Comparison of ENCODE assay signal across 8 cellular contexts in the genomic region with DNA sequence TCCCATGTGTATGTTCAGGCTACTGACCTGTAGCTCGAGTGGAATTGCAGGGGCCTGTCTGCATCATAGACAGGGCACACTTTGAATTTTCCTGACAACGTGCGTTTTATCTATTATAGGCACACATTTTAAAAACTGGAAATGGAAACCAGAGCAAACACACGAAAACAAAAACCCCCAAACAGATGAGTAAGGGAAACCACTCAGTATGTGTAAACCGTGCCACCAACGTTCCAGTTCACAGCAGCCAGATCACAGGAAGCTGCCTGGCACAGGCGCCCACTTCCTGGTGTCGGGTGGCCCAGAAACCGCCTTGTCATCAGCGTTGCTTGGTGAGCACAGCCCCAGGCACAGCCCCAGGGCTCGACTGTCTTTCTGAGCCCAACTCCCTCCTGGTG. TPM values are rescaled to one million over a fixed set of nuclear protein-coding genes. Genes with fewer than 3 reads are reported as not detected.
DNase-seq lines count a peak whose midpoint lies in the region; ATAC-seq lines count a peak whose summit lies in the region.

No MANE protein-coding gene starts in this region.

- peak overlapping the region; percentile 97 to 100 (median 98) for H3K27ac Mint-ChIP-seq in immature natural killer cell

- H3K27me3 Mint-ChIP-seq in immature natural killer cell (ENCODE audit: low read depth in 3 of 3), result peaks cover 3 to 35% (median 24%) of the 10 kb centered on the region in 3 donors

- peaks cover 0 to 1% (median 0%) of the 10 kb centered on the region in 6 donors for H3K9me3 Mint-ChIP-seq in immature natural killer cell

- no peaks in the 10 kb centered on the region for H3K27me3 ChIP-seq in BLaER1 treated with 17β-estradiol and CSF1 and Interleukin-3, amounts not matched to agents 10 nM and 100 nM
- no peaks in the 10 kb centered on the region for H3K27me3 ChIP-seq in SJCRH30

- ATAC-seq in GM19351 (IDR thresholded peaks at IDR 0.05; ENCODE audit: unreplicated experiment) (peak; percentile 82), HG03378 (IDR thresholded peaks at IDR 0.05; ENCODE audit: unreplicated experiment) (peak; percentile 96)

- peak overlapping the region; percentile 74 to 95 (median 88) for H3K4me3 Mint-ChIP-seq in immature natural killer cell

- DNase-seq in SJCRH30 (peak; percentile 58 to 61), activated gamma-delta T cell treated with Interleukin-2 at 50 U/mL for 16 hours (peak; percentile 87), immature natural killer cell (peak; percentile 89 to 93 (median 89)), retina (no peak)
- peak; percentile 73 for DNase-seq in stimulated activated CD8-positive, alpha-beta memory T cell treated with anti-CD3 and anti-CD28 coated beads, Interleukin-12 subunit alpha, Interleukin-12 subunit beta, amount 100 ng/mL, for 24 hours (ENCODE audit: extremely low read depth)

- H3K4me1 ChIP-seq in BLaER1 treated with 17β-estradiol and CSF1 and Interleukin-3, amounts not matched to agents 10 nM and 100 nM, result peaks cover 88 to 97% (median 93%) of the 10 kb centered on the region in 10 experiments
- H3K4me1 ChIP-seq in SJCRH30, result peaks cover 7% of the 10 kb centered on the region; the same call in 1 of the 2 replicates

- H3K4me1 Mint-ChIP-seq in immature natural killer cell, result peaks cover 58 to 60% of the 10 kb centered on the region in 2 donors

- H3K4me2 ChIP-seq in BLaER1 treated with 17β-estradiol and CSF1 and Interleukin-3, amounts not matched to agents 10 nM and 100 nM, result peak overlapping the region; percentile 74 to 99 (median 96)

- peak overlapping the region; percentile 74 to 97 (median 92) for H3K9ac ChIP-seq in BLaER1 treated with 17β-estradiol and CSF1 and Interleukin-3, amounts not matched to agents 10 nM and 100 nM

- H3K4me3 ChIP-seq in BLaER1 treated with 17β-estradiol and CSF1 and Interleukin-3, amounts not matched to agents 10 nM and 100 nM, result peak overlapping the region; percentile 15 to 63 (median 52); a peak in 15 of 20 replicates
- H3K4me3 ChIP-seq in SJCRH30, result no peak overlapping the region

- H3K9me3 ChIP-seq in BLaER1 treated with 17β-estradiol and CSF1 and Interleukin-3, amounts not matched to agents 10 nM and 100 nM (replicated peaks in 1 of 11), result no peaks in the 10 kb centered on the region; a peak in 1 of 22 replicates
- no peaks in the 10 kb centered on the region for H3K9me3 ChIP-seq in SJCRH30 (replicated peaks)

- peak overlapping the region; percentile 91 to 100 (median 99) for H3K27ac ChIP-seq in BLaER1 treated with 17β-estradiol and CSF1 and Interleukin-3, amounts not matched to agents 10 nM and 100 nM
- peak overlapping the region; percentile 5; the same call in 1 of the 2 replicates for H3K27ac ChIP-seq in SJCRH30

- no peaks in the 10 kb centered on the region for H4K20me1 ChIP-seq in BLaER1 treated with 17β-estradiol and CSF1 and Interleukin-3, amounts not matched to agents 10 nM and 100 nM

- H3K36me3 ChIP-seq in BLaER1 treated with 17β-estradiol and CSF1 and Interleukin-3, amounts not matched to agents 10 nM and 100 nM, result no peaks in the 10 kb centered on the region
- no peaks in the 10 kb centered on the region for H3K36me3 ChIP-seq in SJCRH30

- peaks cover 0 to 3% (median 0%) of the 10 kb centered on the region in 3 donors for H3K36me3 Mint-ChIP-seq in immature natural killer cell

RNA-seq across cellular contexts. Expression of a gene that starts 34.5 kb away (rescaled TPM):
- 107 and 121 TPM in 2 replicates for total RNA-seq in SJCRH30 (2014; rRNA removed; shearing (Covaris generic))
- 100 to 1,000 TPM; 184 to 205 (median 185) TPM for polyA plus RNA-seq in immature natural killer cell
